In the genomic region with DNA sequence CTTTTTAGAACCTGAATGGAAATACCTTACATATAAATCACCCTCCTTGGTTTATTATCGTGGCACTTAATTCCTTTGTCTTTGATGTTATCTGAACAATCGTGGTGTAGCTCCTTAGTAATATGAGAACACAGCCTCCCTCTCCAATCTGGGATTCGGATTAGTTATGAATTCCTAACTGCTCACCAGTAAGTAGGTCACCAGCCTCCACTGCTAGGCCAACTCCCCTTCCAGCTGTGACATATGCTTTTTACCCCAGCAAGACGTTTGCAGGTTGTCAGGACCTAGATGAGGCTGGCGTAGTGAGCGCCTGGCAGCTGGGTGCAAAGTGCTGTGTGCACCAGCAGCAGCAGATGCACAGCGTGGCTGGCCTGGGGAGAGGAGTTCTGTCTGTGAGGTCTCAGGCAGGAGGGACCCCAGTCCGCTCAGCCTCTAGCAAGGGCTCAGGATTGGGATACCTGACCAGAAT, we compare ENCODE assay signal across 15 cellular contexts. TPM values are rescaled to one million over a fixed set of nuclear protein-coding genes. Genes with fewer than 3 reads are reported as not detected.
DNase-seq lines count a peak whose midpoint lies in the region; TF ChIP-seq lines count a peak whose summit lies in the region.
"Had no signal": no experiment of that assay in that cellular context is flagged by ENCODE, and none has a peak within 500 bp of the region (broad histone marks: within the 10 kb centered on the region; RNA-seq: fewer than 3 reads in every experiment).

No MANE protein-coding gene starts in this region.

- 0 out of 2 replicates have a peak, but pooled peaks cover 7% of the 10 kb centered on the region for H3K4me1 ChIP-seq in PC-9 (replicated peaks; ENCODE audit: insufficient read depth)
- H3K4me1 ChIP-seq in fibroblast of lung (ENCODE audit: control insufficient read depth, extremely low read depth, insufficient read depth, low read length): no peaks in the 10 kb centered on the region
- H3K4me1 ChIP-seq in sigmoid colon: no peaks in the 10 kb centered on the region

- no peak for TF ChIP-seq CTCF in PC-9 (conservative IDR thresholded peaks at IDR 0.05)
- TF ChIP-seq CTCF in fibroblast of lung (conservative IDR thresholded peaks at IDR 0.05 in 1 of 2, IDR thresholded peaks at IDR 0.05 in 1 of 2; ENCODE audit: low read depth in 1 of 2, low read length in 2 of 2): no peak
- no peak for TF ChIP-seq CTCF in sigmoid colon (IDR thresholded peaks at IDR 0.05)

- no peak overlapping the region for H3K9ac ChIP-seq in fibroblast of lung (ENCODE audit: insufficient read depth, low read length)
- H3K9ac ChIP-seq: KMS-11 had no signal

- no peaks in the 10 kb centered on the region for H3K9me2 ChIP-seq in PC-9 (ENCODE audit: insufficient read depth)

- BruUV-seq in PC-9 (replicated peaks; lab: Mats Ljungman, UMichigan): no TSS peak

- WGBS in sigmoid colon, 2 donors: 86 to 88% methylated on average over 8 of the region's 8 CpGs

- POLR2A ChIA-PET in PC-9 (lab: Charles Lee; ENCODE audit: unreplicated experiment): interaction anchor here (0.6 kb wide), 1 partner anchor 74 kb away, joined by 6 read pairs; no protein-coding TSS in a partner anchor

- H3K27me3 ChIP-seq in PC-9 (ENCODE audit: insufficient read depth, low read depth): no peaks in the 10 kb centered on the region
- H3K27me3 ChIP-seq in fibroblast of lung (ENCODE audit: control insufficient read depth, insufficient read depth, low read length): no peaks in the 10 kb centered on the region
- no peaks in the 10 kb centered on the region for H3K27me3 ChIP-seq in sigmoid colon
- H3K27me3 ChIP-seq: cardiac muscle cell had no signal

- H3K36me3 ChIP-seq in PC-9 (ENCODE audit: low read depth) (0 out of 2 replicates have a peak, but pooled peaks cover 5% of the 10 kb centered on the region), fibroblast of lung (ENCODE audit: control insufficient read depth, insufficient read depth, low read length) (no peaks in the 10 kb centered on the region), sigmoid colon (no peaks in the 10 kb centered on the region)
- H3K36me3 ChIP-seq: cardiac muscle cell had no signal

- H4K20me1 ChIP-seq in PC-9 (ENCODE audit: insufficient read depth) (no peaks in the 10 kb centered on the region), fibroblast of lung (ENCODE audit: control insufficient read depth, extremely low read depth, insufficient read depth, low read length) (no peaks in the 10 kb centered on the region)

- peak; percentile 70 for DNase-seq in NCI-H82 (lab: John Stamatoyannopoulos, UW)
- no peak for DNase-seq in NCI-H82 treated with DMSO at 0.1 percent for 48 hours (lab: John Stamatoyannopoulos, UW; ENCODE audit: unreplicated experiment)
- DNase-seq in PC-9: peak; percentile 38 to 67
- peak; percentile 43 to 98 for DNase-seq in fibroblast of lung (ENCODE audit: low read depth in 2 of 2)
- peak; percentile 50 for DNase-seq in sigmoid colon
- no peak for DNase-seq in RPMI8226
- no peak for DNase-seq in HK-2 (ENCODE audit: unreplicated experiment)
- no peak for DNase-seq in mucosa of gallbladder (ENCODE audit: low spot score)
- DNase-seq: 8988T; activated CD4-positive, CD25-positive, alpha-beta regulatory T cell; activated T-cell treated with anti-CD3 and anti-CD28 coated beads, Interleukin-2, amount 50 U/mL, for 24 hours; SIG-M5; stimulated activated CD8-positive, alpha-beta memory T cell treated with anti-CD3 and anti-CD28 coated beads, Interleukin-4, amount 100 ng/mL, for 48 hours had no signal

- no peaks in the 10 kb centered on the region for H3K9me3 ChIP-seq in PC-9 (ENCODE audit: insufficient read depth, low read depth)
- no peaks in the 10 kb centered on the region for H3K9me3 ChIP-seq in fibroblast of lung (ENCODE audit: control insufficient read depth, insufficient read depth, low read depth, low read length)
- H3K9me3 ChIP-seq in sigmoid colon: peaks cover 0 to 2% (median 0%) of the 10 kb centered on the region in 4 donors

- H3K4me3 ChIP-seq in PC-9: no peak overlapping the region
- no peak overlapping the region for H3K4me3 ChIP-seq in fibroblast of lung (replicated peaks in 1 of 4; ENCODE audit: control extremely low read depth in 1 of 4, insufficient read depth in 1 of 4, low read depth in 3 of 4, low read length in 4 of 4)
- no peak overlapping the region for H3K4me3 ChIP-seq in sigmoid colon
- H3K4me3 ChIP-seq: cardiac muscle cell had no signal

- CTCF ChIA-PET in PC-9 (lab: Charles Lee): no interaction called here

- no peaks in the 10 kb centered on the region for H3F3A ChIP-seq in PC-9 (ENCODE audit: insufficient read depth, low read depth)

- no peak for TF ChIP-seq EP300 in sigmoid colon (IDR thresholded peaks at IDR 0.05)

- H2AFZ ChIP-seq in PC-9: no peak overlapping the region
- no peak overlapping the region for H2AFZ ChIP-seq in fibroblast of lung (ENCODE audit: low read length)

- no peak overlapping the region for H3K27ac ChIP-seq in PC-9
- no peak overlapping the region for H3K27ac ChIP-seq in fibroblast of lung (ENCODE audit: insufficient read depth, low read length)
- H3K27ac ChIP-seq in sigmoid colon: no peak overlapping the region
- H3K27ac ChIP-seq: cardiac muscle cell, KMS-11 had no signal

- H3K4me2 ChIP-seq in PC-9 (no peak overlapping the region), fibroblast of lung (ENCODE audit: extremely low read depth, insufficient read depth, low read length) (no peak overlapping the region)
- H3K4me2 ChIP-seq: KMS-11 had no signal

- H3K79me2 ChIP-seq in PC-9 (ENCODE audit: low read depth) (no peaks in the 10 kb centered on the region), fibroblast of lung (ENCODE audit: control insufficient read depth, insufficient read depth, low read length) (no peaks in the 10 kb centered on the region)

- no peak for TF ChIP-seq POLR2A in sigmoid colon (IDR thresholded peaks at IDR 0.05)

- intact Hi-C loops in PC-9 (cut with micrococcal nuclease; ENCODE audit: unreplicated experiment) (no loop called here), sigmoid colon (cut with DNase I) (no loop called here)

RNA-seq across cellular contexts. Expression of a gene that starts 38.2 kb away (rescaled TPM):
- total RNA-seq in PC-9 (2021) (45.3 and 55.6 TPM in 2 replicates), fibroblast of lung (20.8 and 23.0 TPM in 2 replicates), sigmoid colon (10 to 100 TPM; 20.5 to 43.2 (median 27.1) TPM), mucosa of gallbladder (53.5 TPM)
- polyA plus RNA-seq in fibroblast of lung (27.9 and 37.2 TPM in 2 replicates), sigmoid colon (100 to 1,000 TPM in 1 of 3 donors, 10 to 100 TPM in 2; 64.8 to 100 (median 74.5) TPM)
- 38.4 and 50.1 TPM in 2 replicates for polyA plus RNA-seq in fibroblast of lung (2012)
- polyA minus RNA-seq in fibroblast of lung (ENCODE audit: low replicate concordance): 4.9 and 6.7 TPM in 2 replicates

Comparison
In these comparisons a context has a peak if more than half of its experiments do, and no peak if none do; other contexts are left out.
1. DNase-seq: peak in NCI-H82 (single experiment), PC-9 (2 of 2), fibroblast of lung (2 of 2) and sigmoid colon (single experiment); none in NCI-H82 treated with DMSO at 0.1 percent for 48 hours (single experiment), RPMI8226 (single experiment), HK-2 (single experiment) and mucosa of gallbladder (single experiment).